ENCODE assay signal across 7 cellular contexts in genomic region chr5:129133553-129133952, GRCh38.
"Had no signal": no experiment of that assay in that cellular context is flagged by ENCODE, and none has a peak within 500 bp of the region (broad histone marks: within the 10 kb centered on the region; RNA-seq: fewer than 3 reads in every experiment).

No MANE protein-coding gene starts in this region.

- ATAC-seq: K562 had no signal

- H3K4me3 ChIP-seq: K562 had no signal

- H3K27ac ChIP-seq: HL-60, KMS-11 had no signal

- H3K4me2 ChIP-seq: KMS-11 had no signal

- DNase-seq: IMR-90, KBM-7, KG1 had no signal

- FAIRE-seq: HTR-8/SVneo, K562 had no signal

- H3K9ac ChIP-seq: KMS-11 had no signal
